9 cellular contexts compared by ENCODE assay signal in the genomic region with DNA sequence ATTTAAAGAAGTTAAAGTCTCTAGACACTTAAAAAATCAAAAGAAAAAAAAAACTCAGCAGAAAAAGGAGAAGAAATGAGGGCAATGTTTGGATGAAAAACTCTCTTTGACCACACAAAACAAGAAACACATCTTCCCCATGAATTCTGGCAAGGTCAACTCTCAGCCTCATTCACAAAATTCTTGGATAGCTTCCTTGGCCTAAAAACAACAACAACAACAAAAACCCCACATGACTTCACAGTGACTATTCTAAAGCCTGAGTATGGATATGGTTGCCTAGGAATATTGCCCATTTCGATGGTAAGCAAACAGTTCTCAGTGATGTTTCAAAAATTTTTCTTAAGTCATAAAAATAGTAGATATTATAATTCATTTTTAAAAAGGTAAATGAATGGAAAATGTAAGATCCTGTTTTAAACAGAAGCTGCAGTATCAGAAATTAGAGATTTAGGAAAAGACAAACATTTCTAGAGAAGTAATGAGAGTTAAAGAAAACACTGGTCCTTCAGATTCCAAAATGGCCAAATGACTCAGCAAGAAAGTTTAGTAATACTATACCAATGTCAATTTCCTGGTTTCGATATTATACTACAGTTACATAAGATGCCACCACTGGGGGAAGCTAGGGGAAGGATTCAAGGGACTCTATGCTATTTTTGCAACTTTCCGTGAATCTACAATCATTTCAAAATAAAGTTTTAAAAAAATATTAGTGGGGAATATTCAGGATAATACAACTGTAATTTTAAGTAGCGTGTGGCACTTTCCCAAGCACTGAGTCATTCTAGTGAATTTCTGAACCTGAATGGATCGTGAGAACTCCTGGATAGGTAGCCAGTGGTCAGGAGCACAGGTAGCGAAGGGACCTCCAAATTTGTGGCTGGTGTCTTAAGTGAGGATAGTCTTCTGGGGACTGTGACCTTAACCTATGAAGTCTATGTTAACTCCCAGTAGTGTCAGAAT. TPM values are rescaled to one million over a fixed set of nuclear protein-coding genes. Genes with fewer than 3 reads are reported as not detected.
DNase-seq lines count a peak whose midpoint lies in the region; ATAC-seq and TF ChIP-seq lines count a peak whose summit lies in the region.
"Had no signal": no experiment of that assay in that cellular context is flagged by ENCODE, and none has a peak within 500 bp of the region (broad histone marks: within the 10 kb centered on the region; RNA-seq: fewer than 3 reads in every experiment).

No MANE protein-coding gene starts in this region.

- peaks cover 17% of the 10 kb centered on the region for H3K4me1 Mint-ChIP-seq in activated T-cell treated with anti-CD3 and anti-CD28 coated beads, Interleukin-2, amount 50 U/mL, for 4 hours (ENCODE audit: low read depth)

- ATAC-seq in GM21360 (IDR thresholded peaks at IDR 0.05; ENCODE audit: unreplicated experiment), result no peak
- ATAC-seq in activated T-cell treated with anti-CD3 and anti-CD28 coated beads, Interleukin-2, amount 50 U/mL, for 4 hours, result no peak
- no peak for ATAC-seq in HG03196 (IDR thresholded peaks at IDR 0.05; ENCODE audit: unreplicated experiment)

- no peak overlapping the region for H3K4me3 Mint-ChIP-seq in activated T-cell treated with anti-CD3 and anti-CD28 coated beads, Interleukin-2, amount 50 U/mL, for 4 hours

- H3K9me3 Mint-ChIP-seq in activated T-cell treated with anti-CD3 and anti-CD28 coated beads, Interleukin-2, amount 50 U/mL, for 4 hours, result no peaks in the 10 kb centered on the region

- CTCF ChIA-PET in AG04450 (lab: Charles Lee), result interaction anchor here (0.9 kb wide), 1 partner anchor 206 kb away, joined by 3 read pairs; no protein-coding TSS in a partner anchor

- no peaks in the 10 kb centered on the region for H3K9me3 ChIP-seq in AG04450 (ENCODE audit: control insufficient read depth, insufficient read depth, low read length)

- no peaks in the 10 kb centered on the region for H3K27me3 ChIP-seq in AG04450 (ENCODE audit: control insufficient read depth, insufficient read depth, low read length)

- no peak overlapping the region for H3K4me3 ChIP-seq in AG04450 (ENCODE audit: low read depth, low read length)
- H3K4me3 ChIP-seq in cardiac fibroblast (replicated peaks in 1 of 2; ENCODE audit: low read depth in 2 of 2, low read length in 2 of 2), result no peak overlapping the region

- H3K27ac ChIP-seq in AG04450 (ENCODE audit: low read depth, low read length), result no peak overlapping the region

- TF ChIP-seq CTCF in AG04450 (IDR thresholded peaks at IDR 0.05; ENCODE audit: low read depth, low read length) (0 out of 2 replicates have a peak, but pooled peaks have one; percentile 4), cardiac fibroblast (IDR thresholded peaks at IDR 0.05; ENCODE audit: low read depth, low read length) (no peak)

- no peaks in the 10 kb centered on the region for H3K27me3 Mint-ChIP-seq in activated T-cell treated with anti-CD3 and anti-CD28 coated beads, Interleukin-2, amount 50 U/mL, for 4 hours (ENCODE audit: low read depth)

- H3K36me3 Mint-ChIP-seq in activated T-cell treated with anti-CD3 and anti-CD28 coated beads, Interleukin-2, amount 50 U/mL, for 4 hours (ENCODE audit: insufficient read depth), result peaks cover 27% of the 10 kb centered on the region

- POLR2A ChIA-PET in AG04450 (lab: Yijun Ruan, JAX), result no interaction called here

- DNase-seq in AG04450 (ENCODE audit: low read depth, low spot score) (peak; percentile 6), M059J (ENCODE audit: low read depth) (peak; percentile 75), cardiac fibroblast (ENCODE audit: low read depth in 2 of 2) (peak; percentile 66 to 88), medulla oblongata (ENCODE audit: extremely low spot score) (peak; percentile 82)
- DNase-seq in activated T-cell treated with anti-CD3 and anti-CD28 coated beads, Interleukin-2, amount 50 U/mL, for 4 hours, result no peak
- DNase-seq in activated effector memory CD4-positive, alpha-beta T cell treated with Interleukin-2 at 50 U/mL for 16 hours, result no peak
- DNase-seq: DND-41 had no signal

RNA-seq across cellular contexts. Expression of a gene that starts 37.8 kb away (rescaled TPM):
- 10.9 and 14.1 TPM in 2 replicates for polyA plus RNA-seq in AG04450 (2011; rRNA removed)
- polyA minus RNA-seq in AG04450 (2011; rRNA and poly(A)+ RNA removed), result 24.4 and 27.6 TPM in 2 replicates
- total RNA-seq in M059J (2014; rRNA removed; shearing (Covaris generic)), result 6.8 and 10.1 TPM in 2 replicates
- total RNA-seq in activated T-cell treated with anti-CD3 and anti-CD28 coated beads, Interleukin-2, amount 50 U/mL, for 4 hours, result 10 to 100 TPM; 12.7 to 14.2 (median 14.1) TPM

Comparison
In these comparisons a context has a peak if more than half of its experiments do, and no peak if none do; other contexts are left out.
1. DNase-seq: peak in AG04450 (single experiment), M059J (single experiment), cardiac fibroblast (2 of 2) and medulla oblongata (single experiment); none in activated T-cell treated with anti-CD3 and anti-CD28 coated beads, Interleukin-2, amount 50 U/mL, for 4 hours (single experiment) and activated effector memory CD4-positive, alpha-beta T cell treated with Interleukin-2 at 50 U/mL for 16 hours (single experiment).